In the genomic region with DNA sequence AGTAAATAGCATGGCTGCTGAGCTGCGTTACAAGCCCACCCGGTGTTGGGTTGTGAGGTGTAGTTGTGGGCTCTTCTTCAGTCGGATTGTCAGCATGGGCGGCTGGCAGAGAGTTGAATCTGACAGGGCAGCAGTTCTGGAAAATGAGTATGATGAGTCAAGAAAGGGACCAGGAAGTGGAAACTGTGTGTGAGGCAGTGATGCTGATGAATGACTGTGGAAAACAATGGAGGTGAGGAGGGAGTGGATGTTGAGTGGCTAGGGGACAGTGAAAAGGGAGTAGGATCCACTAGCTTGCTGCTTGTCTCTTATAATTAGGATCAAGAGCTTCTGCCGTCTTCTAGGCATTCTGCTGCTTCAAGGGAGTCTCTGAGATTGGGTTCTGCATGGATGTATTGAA, we compare ENCODE assay signal across 16 cellular contexts.
A peak's percentile ranks its signal among the peaks of the same experiment; 100 is the strongest.
DNase-seq lines count a peak whose midpoint lies in the region; ATAC-seq and TF ChIP-seq lines count a peak whose summit lies in the region.
"Had no signal": no experiment of that assay in that cellular context is flagged by ENCODE, and none has a peak within 500 bp of the region (broad histone marks: within the 10 kb centered on the region; RNA-seq: fewer than 3 reads in every experiment).

No MANE protein-coding gene starts in this region.

- peak overlapping the region in 1 of 2 donors; percentile 46 for H3K27ac Mint-ChIP-seq in activated naive CD4-positive, alpha-beta T cell treated with anti-CD3 and anti-CD28 coated beads, Interleukin-2, amount 50 U/mL, for 72 hours
- no peak overlapping the region for H3K27ac Mint-ChIP-seq in activated T-helper 17 cell treated with anti-CD3 and anti-CD28 coated beads, Interleukin-2, amount 50 U/mL, for 72 hours
- no peak overlapping the region for H3K27ac Mint-ChIP-seq in stimulated activated effector memory CD8-positive, alpha-beta T cell treated with anti-CD3 and anti-CD28 coated beads, Interleukin-12 subunit alpha, Interleukin-12 subunit beta, amount 100 ng/mL, for 72 hours

- no peak overlapping the region for H3K27ac ChIP-seq in testis
- H3K27ac ChIP-seq: HL-60 had no signal

- H3K4me1 ChIP-seq in testis: no peaks in the 10 kb centered on the region

- peaks cover 0 to 10% of the 10 kb centered on the region in 2 donors for H3K36me3 Mint-ChIP-seq in activated naive CD4-positive, alpha-beta T cell treated with anti-CD3 and anti-CD28 coated beads, Interleukin-2, amount 50 U/mL, for 72 hours
- H3K36me3 Mint-ChIP-seq in activated T-helper 17 cell treated with anti-CD3 and anti-CD28 coated beads, Interleukin-2, amount 50 U/mL, for 72 hours (ENCODE audit: low read depth): no peaks in the 10 kb centered on the region
- no peaks in the 10 kb centered on the region for H3K36me3 Mint-ChIP-seq in stimulated activated effector memory CD8-positive, alpha-beta T cell treated with anti-CD3 and anti-CD28 coated beads, Interleukin-12 subunit alpha, Interleukin-12 subunit beta, amount 100 ng/mL, for 72 hours
- H3K36me3 Mint-ChIP-seq: CD4-positive, alpha-beta memory T cell had no signal

- no peaks in the 10 kb centered on the region for H3K36me3 ChIP-seq in testis (ENCODE audit: low read depth, missing control alignments)
- H3K36me3 ChIP-seq: MG63 had no signal

- H3K9me3 ChIP-seq in testis: no peaks in the 10 kb centered on the region
- H3K9me3 ChIP-seq: MG63 had no signal

- no peak for TF ChIP-seq POLR2A in testis (IDR thresholded peaks at IDR 0.05)

- ATAC-seq in activated naive CD4-positive, alpha-beta T cell treated with anti-CD3 and anti-CD28 coated beads, Interleukin-2, amount 50 U/mL, for 72 hours: peak; percentile 18 to 59
- peak; percentile 39 for ATAC-seq in activated T-helper 17 cell treated with anti-CD3 and anti-CD28 coated beads, Interleukin-2, amount 50 U/mL, for 72 hours (replicated peaks)
- ATAC-seq in stimulated activated effector memory CD8-positive, alpha-beta T cell treated with anti-CD3 and anti-CD28 coated beads, Interleukin-12 subunit alpha, Interleukin-12 subunit beta, amount 100 ng/mL, for 72 hours: peak; percentile 24
- ATAC-seq: K562 had no signal

- peaks cover 5% of the 10 kb centered on the region for H3K4me1 Mint-ChIP-seq in activated T-helper 17 cell treated with anti-CD3 and anti-CD28 coated beads, Interleukin-2, amount 50 U/mL, for 72 hours
- H3K4me1 Mint-ChIP-seq in stimulated activated effector memory CD8-positive, alpha-beta T cell treated with anti-CD3 and anti-CD28 coated beads, Interleukin-12 subunit alpha, Interleukin-12 subunit beta, amount 100 ng/mL, for 72 hours: peaks cover 26% of the 10 kb centered on the region

- no peak overlapping the region for H3K4me3 Mint-ChIP-seq in activated T-helper 17 cell treated with anti-CD3 and anti-CD28 coated beads, Interleukin-2, amount 50 U/mL, for 72 hours
- no peak overlapping the region for H3K4me3 Mint-ChIP-seq in stimulated activated effector memory CD8-positive, alpha-beta T cell treated with anti-CD3 and anti-CD28 coated beads, Interleukin-12 subunit alpha, Interleukin-12 subunit beta, amount 100 ng/mL, for 72 hours

- H3K9me3 Mint-ChIP-seq in activated naive CD4-positive, alpha-beta T cell treated with anti-CD3 and anti-CD28 coated beads, Interleukin-2, amount 50 U/mL, for 72 hours: peaks cover 11 to 18% of the 10 kb centered on the region in 2 donors
- peaks cover 10% of the 10 kb centered on the region for H3K9me3 Mint-ChIP-seq in activated T-helper 17 cell treated with anti-CD3 and anti-CD28 coated beads, Interleukin-2, amount 50 U/mL, for 72 hours
- H3K9me3 Mint-ChIP-seq in stimulated activated effector memory CD8-positive, alpha-beta T cell treated with anti-CD3 and anti-CD28 coated beads, Interleukin-12 subunit alpha, Interleukin-12 subunit beta, amount 100 ng/mL, for 72 hours: peaks cover 15% of the 10 kb centered on the region

- no peak overlapping the region for H3K4me3 ChIP-seq in testis
- H3K4me3 ChIP-seq: K562, MG63 had no signal

- intact Hi-C loops in testis (cut with DNase I; ENCODE audit: low total_unique reads): no loop called here

- 58 to 77% methylated on average over 5 of the region's 5 CpGs for WGBS in testis, 2 donors

- peaks cover 20% of the 10 kb centered on the region for H3K27me3 Mint-ChIP-seq in activated T-helper 17 cell treated with anti-CD3 and anti-CD28 coated beads, Interleukin-2, amount 50 U/mL, for 72 hours

- no peak for TF ChIP-seq CTCF in testis (IDR thresholded peaks at IDR 0.05)

- no peak for DNase-seq in activated naive CD4-positive, alpha-beta T cell treated with anti-CD3 and anti-CD28 coated beads, Interleukin-2, amount 50 U/mL, for 72 hours (ENCODE audit: low spot score in 2 of 2)
- DNase-seq in activated naive CD4-positive, alpha-beta T cell treated with anti-CD3 and anti-CD28 coated beads, Interleukin-2, amount 50 U/mL, for 16 hours: no peak
- DNase-seq in HT1080 (ENCODE audit: low read depth): peak; percentile 32
- DNase-seq in stimulated activated effector memory CD8-positive, alpha-beta T cell treated with anti-CD3 and anti-CD28 coated beads, Interleukin-12 subunit alpha, Interleukin-12 subunit beta, amount 100 ng/mL, for 72 hours (ENCODE audit: low spot score in 2 of 2): no peak
- no peak for DNase-seq in testis
- DNase-seq in NCI-H187 (lab: John Stamatoyannopoulos, UW): no peak
- DNase-seq: ACHN, GOT3, MG63, NCI-H1930, NCI-H510A treated with DMSO at 0.1 percent for 48 hours, SIG-M5 had no signal

- no peaks in the 10 kb centered on the region for H3K27me3 ChIP-seq in testis
- H3K27me3 ChIP-seq: MG63 had no signal
